24 cellular contexts compared by ENCODE assay signal in genomic region chr15:42315435-42316020, GRCh38. TPM values are rescaled to one million over a fixed set of nuclear protein-coding genes. Genes with fewer than 3 reads are reported as not detected.
A peak's percentile ranks its signal among the peaks of the same experiment; 100 is the strongest.
DNase-seq lines count a peak whose midpoint lies in the region; ATAC-seq, FAIRE-seq and TF ChIP-seq lines count a peak whose summit lies in the region.
"Had no signal": no experiment of that assay in that cellular context is flagged by ENCODE, and none has a peak within 500 bp of the region (broad histone marks: within the 10 kb centered on the region; RNA-seq: fewer than 3 reads in every experiment).

No MANE protein-coding gene starts in this region.

- no peak overlapping the region for H4K8ac ChIP-seq in neuronal stem cell (ENCODE audit: low read depth, low read length)

- no peak overlapping the region for H3K23ac ChIP-seq in neuronal stem cell (ENCODE audit: low read depth, low read length, poor library complexity)

- H3K4me1 ChIP-seq in HepG2 (ENCODE audit: insufficient read depth, low read length), result peaks cover 15% of the 10 kb centered on the region
- peaks cover 0 to 12% (median 0%) of the 10 kb centered on the region in 4 donors for H3K4me1 ChIP-seq in right lobe of liver
- H3K4me1 ChIP-seq in GM12878 (ENCODE audit: control insufficient read depth, insufficient read depth, low read length), result no peaks in the 10 kb centered on the region
- no peaks in the 10 kb centered on the region for H3K4me1 ChIP-seq in neuronal stem cell (ENCODE audit: control insufficient read depth in 2 of 2, insufficient read depth in 1 of 2, low read depth in 1 of 2, low read length in 2 of 2)
- H3K4me1 ChIP-seq: A549; BLaER1 treated with 17β-estradiol and CSF1 and Interleukin-3, amounts not matched to agents 10 nM and 100 nM had no signal

- H3K4me3 ChIP-seq in HepG2 (replicated peaks in 1 of 3; ENCODE audit: insufficient read depth in 1 of 3, low read depth in 2 of 3, low read length in 3 of 3) (no peak overlapping the region), right lobe of liver (no peak overlapping the region), GM12878 (no peak overlapping the region), neuronal stem cell (ENCODE audit: low read length in 2 of 2) (no peak overlapping the region)
- H3K4me3 ChIP-seq: A549; BLaER1 treated with 17β-estradiol and CSF1 and Interleukin-3, amounts not matched to agents 10 nM and 100 nM; MG63; PC-9 had no signal

- 79% methylated on average over 3 of the region's 3 CpGs for WGBS in HepG2 (ENCODE audit: low lambda C conversion rate)
- WGBS in right lobe of liver (ENCODE audit: insufficient coverage, low coverage, low lambda C conversion rate, missing lambda C conversion rate), result 98% methylated on average over 3 of the region's 3 CpGs
- 37% methylated on average over 3 of the region's 3 CpGs for WGBS in GM12878 (ENCODE audit: insufficient coverage, insufficient replicate concordance, low lambda C conversion rate, missing lambda C conversion rate)
- no CpG with 5 or more reads among the region's 3 CpGs for WGBS in neuronal stem cell (ENCODE audit: extremely low coverage in 2 of 2, insufficient read length in 2 of 2, insufficient replicate concordance in 1 of 2), 2 donors

- no peak overlapping the region for H3K9ac ChIP-seq in HepG2 (ENCODE audit: insufficient read depth, low read depth, low read length)
- no peak overlapping the region for H3K9ac ChIP-seq in GM12878 (ENCODE audit: control insufficient read depth, insufficient read depth, low read length)
- H3K9ac ChIP-seq in neuronal stem cell (ENCODE audit: low read depth, low read length, poor library complexity), result no peak overlapping the region
- H3K9ac ChIP-seq: BLaER1 treated with 17β-estradiol and CSF1 and Interleukin-3, amounts not matched to agents 10 nM and 100 nM had no signal

- SMC1A ChIA-PET in GM12878 (lab: Charles Lee; ENCODE audit: uncharacterized antibody, unreplicated experiment), result no interaction called here

- H3K79me2 ChIP-seq in HepG2 (ENCODE audit: insufficient read depth, low read length) (no peaks in the 10 kb centered on the region), GM12878 (ENCODE audit: control insufficient read depth, insufficient read depth, low read length) (no peaks in the 10 kb centered on the region)

- intact Hi-C loops in HepG2 (cut with micrococcal nuclease; ENCODE audit: unreplicated experiment) (loop anchor here (10.0 kb wide), 1 partner anchor 51 kb away; no protein-coding TSS in a partner anchor), right lobe of liver (cut with DNase I) (no loop called here), GM12878 (cut with micrococcal nuclease; ENCODE audit: unreplicated experiment) (no loop called here)

- H3K4ac ChIP-seq in neuronal stem cell (ENCODE audit: low read length), result no peak overlapping the region

- no TSS peak for BruUV-seq in HepG2 (replicated peaks; lab: Mats Ljungman, UMichigan)
- BruUV-seq in GM12878 (replicated peaks; lab: Mats Ljungman, UMichigan), result no TSS peak

- no peak overlapping the region for H2AK5ac ChIP-seq in neuronal stem cell (ENCODE audit: low read depth, low read length)

- no peak for ATAC-seq in HepG2
- ATAC-seq in right lobe of liver, result no peak
- no peak for ATAC-seq in GM12878
- ATAC-seq in HG03175 (IDR thresholded peaks at IDR 0.05; ENCODE audit: unreplicated experiment), result no peak
- ATAC-seq in GM19035 (IDR thresholded peaks at IDR 0.05; ENCODE audit: unreplicated experiment), result no peak
- ATAC-seq: A549 had no signal

- FAIRE-seq in HepG2 (lab: Jason Lieb, UNC), result no peak
- peak; percentile 59 for FAIRE-seq in GM12878 (lab: Jason Lieb, UNC)
- FAIRE-seq: A549, GM12892 had no signal

- TF ChIP-seq RAD21 in HepG2 (CRISPR knock-in tag; IDR thresholded peaks at IDR 0.05), result no peak
- no peak for TF ChIP-seq RAD21 in GM12878 (IDR thresholded peaks at IDR 0.05; ENCODE audit: insufficient read depth, low read depth, low read length)

- H2BK5ac ChIP-seq in neuronal stem cell (ENCODE audit: low read length), result no peak overlapping the region

- no peak overlapping the region for H3K18ac ChIP-seq in neuronal stem cell (ENCODE audit: low read length)

- no peak overlapping the region for H4K91ac ChIP-seq in neuronal stem cell (ENCODE audit: low read depth, low read length, poor library complexity)

- H2AFZ ChIP-seq in HepG2 (ENCODE audit: low read length), result no peak overlapping the region
- H2AFZ ChIP-seq in GM12878 (ENCODE audit: control insufficient read depth, low read depth, low read length), result no peak overlapping the region
- no peak overlapping the region for H2AFZ ChIP-seq in neuronal stem cell (ENCODE audit: low read length)
- H2AFZ ChIP-seq: PC-9 had no signal

- H3K9me3 ChIP-seq in HepG2 (ENCODE audit: low read length), result no peaks in the 10 kb centered on the region
- H3K9me3 ChIP-seq in right lobe of liver, result no peaks in the 10 kb centered on the region
- no peaks in the 10 kb centered on the region for H3K9me3 ChIP-seq in GM12878 (replicated peaks; ENCODE audit: control insufficient read depth, insufficient read depth, low read length)
- H3K9me3 ChIP-seq in neuronal stem cell (replicated peaks in 1 of 2; ENCODE audit: control insufficient read depth in 2 of 2, insufficient read depth in 1 of 2, low read depth in 1 of 2, low read length in 2 of 2), result no peaks in the 10 kb centered on the region
- H3K9me3 ChIP-seq: A549; BLaER1 treated with 17β-estradiol and CSF1 and Interleukin-3, amounts not matched to agents 10 nM and 100 nM; MG63 had no signal

- no peaks in the 10 kb centered on the region for H4K20me1 ChIP-seq in HepG2 (ENCODE audit: insufficient read depth, low read length)
- no peaks in the 10 kb centered on the region for H4K20me1 ChIP-seq in GM12878 (ENCODE audit: control insufficient read depth, insufficient read depth)
- H4K20me1 ChIP-seq: BLaER1 treated with 17β-estradiol and CSF1 and Interleukin-3, amounts not matched to agents 10 nM and 100 nM had no signal

- RAD21 ChIA-PET in GM12878 (lab: Charles Lee; ENCODE audit: unreplicated experiment), result no interaction called here

- H2BK15ac ChIP-seq in neuronal stem cell (ENCODE audit: low read length), result no peak overlapping the region

- TF ChIP-seq CTCF in HepG2 (CRISPR knock-in tag; IDR thresholded peaks at IDR 0.05) (no peak), right lobe of liver (IDR thresholded peaks at IDR 0.05) (no peak), GM12878 (IDR thresholded peaks at IDR 0.05 in 2 of 3, conservative IDR thresholded peaks at IDR 0.05 in 1 of 3; ENCODE audit: control insufficient read depth in 2 of 3, extremely low read depth in 1 of 3, insufficient read depth in 1 of 3, low read depth in 3 of 3, low read length in 3 of 3) (no peak)

- POLR2A ChIA-PET in HepG2 (lab: Yijun Ruan, JAX) (no interaction called here), GM12878 (lab: Charles Lee) (no interaction called here)

- no peak for TF ChIP-seq POLR2A in HepG2 (IDR thresholded peaks at IDR 0.05; ENCODE audit: insufficient read depth in 1 of 2, low read depth in 2 of 2, low read length in 2 of 2)
- TF ChIP-seq POLR2A in right lobe of liver (IDR thresholded peaks at IDR 0.05), result no peak
- TF ChIP-seq POLR2A in GM12878 (IDR thresholded peaks at IDR 0.05; ENCODE audit: low read depth, low read length), result no peak

- no peak overlapping the region for H2BK12ac ChIP-seq in neuronal stem cell (ENCODE audit: low read length)

- no peak overlapping the region for H3K14ac ChIP-seq in neuronal stem cell (ENCODE audit: low read length)

- in situ Hi-C loops in HepG2 (cut with HindIII; ENCODE audit: extremely low pct_ligation_motif_present, low pct_unique_long_range_greater_than_20kb), result no loop called here
- in situ Hi-C loops in GM12878 (cut with MboI), result no loop called here

- CTCF ChIA-PET in HepG2 (lab: Yijun Ruan, JAX; ENCODE audit: low intra/inter-chr PET ratio, low total read pairs) (no interaction called here), GM12878 (lab: Yijun Ruan, JAX) (no interaction called here)

- H3K4me2 ChIP-seq in HepG2 (ENCODE audit: low read depth, low read length) (no peak overlapping the region), GM12878 (ENCODE audit: control insufficient read depth, insufficient read depth) (no peak overlapping the region), neuronal stem cell (ENCODE audit: insufficient read depth, low read length, poor library complexity, severe bottlenecking) (no peak overlapping the region)
- H3K4me2 ChIP-seq: A549; BLaER1 treated with 17β-estradiol and CSF1 and Interleukin-3, amounts not matched to agents 10 nM and 100 nM; PC-9 had no signal

- no peak overlapping the region for H2BK120ac ChIP-seq in neuronal stem cell (ENCODE audit: low read depth, low read length)

- H3K27ac ChIP-seq in HepG2 (ENCODE audit: extremely low read length, insufficient read depth, low read length) (no peak overlapping the region), right lobe of liver (no peak overlapping the region), GM12878 (ENCODE audit: control insufficient read depth, insufficient read depth) (no peak overlapping the region), neuronal stem cell (replicated peaks; ENCODE audit: low read length) (no peak overlapping the region)
- H3K27ac ChIP-seq: A549; BLaER1 treated with 17β-estradiol and CSF1 and Interleukin-3, amounts not matched to agents 10 nM and 100 nM; PC-9 had no signal

- H3K36me3 ChIP-seq in HepG2 (replicated peaks in 1 of 2; ENCODE audit: control insufficient read depth in 1 of 2, insufficient read depth in 2 of 2, low read length in 2 of 2), result peaks cover 0 to 5% of the 10 kb centered on the region in 2 experiments; a peak in 1 of 5 replicates
- peaks cover 0 to 10% (median 6%) of the 10 kb centered on the region in 4 donors for H3K36me3 ChIP-seq in right lobe of liver
- H3K36me3 ChIP-seq in GM12878 (ENCODE audit: control insufficient read depth in 2 of 2, insufficient read depth in 2 of 2, low read length in 1 of 2), result no peaks in the 10 kb centered on the region; a peak in 1 of 4 replicates
- H3K36me3 ChIP-seq in neuronal stem cell (replicated peaks in 1 of 2; ENCODE audit: control insufficient read depth in 2 of 2, insufficient read depth in 2 of 2, low read length in 2 of 2), result peaks cover 0 to 6% of the 10 kb centered on the region in 2 donors
- H3K36me3 ChIP-seq: MG63 had no signal

- no peak for TF ChIP-seq EP300 in HepG2 (IDR thresholded peaks at IDR 0.05; ENCODE audit: low read depth in 2 of 2, low read length in 2 of 2)
- no peak for TF ChIP-seq EP300 in HepG2 (CRISPR knock-in tag; IDR thresholded peaks at IDR 0.05; ENCODE audit: borderline replicate concordance)
- no peak for TF ChIP-seq EP300 in GM12878 (IDR thresholded peaks at IDR 0.05; ENCODE audit: borderline replicate concordance in 1 of 2, control insufficient read depth in 1 of 2, low read depth in 2 of 2, low read length in 2 of 2)

- no peaks in the 10 kb centered on the region for H3K79me1 ChIP-seq in neuronal stem cell (ENCODE audit: low read depth, low read length)

- H3K27me3 ChIP-seq in HepG2 (ENCODE audit: control insufficient read depth in 1 of 2, insufficient read depth in 2 of 2, low read length in 2 of 2) (no peaks in the 10 kb centered on the region), right lobe of liver (no peaks in the 10 kb centered on the region), GM12878 (replicated peaks in 1 of 2; ENCODE audit: control insufficient read depth in 2 of 2, insufficient read depth in 2 of 2, low read length in 1 of 2) (no peaks in the 10 kb centered on the region), neuronal stem cell (ENCODE audit: control insufficient read depth in 3 of 3, insufficient read depth in 3 of 3, low read depth in 1 of 3, low read length in 3 of 3) (no peaks in the 10 kb centered on the region)
- H3K27me3 ChIP-seq: BLaER1 treated with 17β-estradiol and CSF1 and Interleukin-3, amounts not matched to agents 10 nM and 100 nM; MG63 had no signal

- DNase-seq in HepG2 (ENCODE audit: low spot score), result no peak
- no peak for DNase-seq in right lobe of liver
- DNase-seq in HCEC 1CT, result peak; percentile 1
- no peak for DNase-seq in GM12878 (ENCODE audit: low read depth, low spot score)
- no peak for DNase-seq in neuronal stem cell (ENCODE audit: low spot score)
- DNase-seq in NCI-H2029 treated with DMSO at 0.1 percent for 48 hours (lab: John Stamatoyannopoulos, UW), result no peak
- DNase-seq: CD8-positive, alpha-beta memory T cell; DND-41; GF-D8; HFFc6; Kasumi-1; MG63; NCI-H1092; NCI-H146; NCI-H2081; NCI-H510A; NCI-H748 treated with DMSO at 0.1 percent for 48 hours; PC-9 had no signal

RNA-seq across cellular contexts. Expression of gene TMEM87A, which starts 42.3 kb away (rescaled TPM):
- total RNA-seq in HepG2 (2016; rRNA removed; fragmentation: Illumina TruSeq; extraction: Trizol) (22.8 and 42.8 TPM in 2 replicates), right lobe of liver (10 to 100 TPM; 12.9 to 22.4 (median 15.7) TPM), GM12878 (2014; rRNA removed) (31.1 and 38.6 TPM in 2 replicates), GM12878 (2014; rRNA removed; fragmentation: Illumina TruSeq; extraction: Trizol) (32.7 and 34.1 TPM in 2 replicates), GM12878 (2021) (22.9 and 25.6 TPM in 2 replicates)
- total RNA-seq in HepG2 (2016; cell fraction: cytosol; rRNA removed; fragmentation: Illumina TruSeq; extraction: Trizol; ENCODE audit: low read depth), result 11.9 and 16.6 TPM in 2 replicates
- 25.0 and 47.5 TPM in 2 replicates for total RNA-seq in HepG2 (2016; cell fraction: insoluble cytoplasmic fraction; rRNA removed; fragmentation: Illumina TruSeq; extraction: Trizol)
- 12.6 and 12.9 TPM in 2 replicates for total RNA-seq in HepG2 (2016; cell fraction: membrane; rRNA removed; fragmentation: Illumina TruSeq; extraction: Trizol)
- total RNA-seq in HepG2 (2016; cell fraction: nucleus; rRNA removed; fragmentation: Illumina TruSeq; extraction: Trizol), result 48.3 and 62.3 TPM in 2 replicates
- polyA plus RNA-seq in HepG2 (2011; rRNA removed) (14.3 and 20.2 TPM in 2 replicates), GM12878 (2011; rRNA removed) (23.9 and 35.2 TPM in 2 replicates), GM12878 (2014; fragmentation: Illumina TruSeq; extraction: Trizol) (33.4 and 40.8 TPM in 2 replicates), GM12878 (2014; fragmentation: Nextera tagmentation; extraction: Ambion mirVana) (10 to 100 TPM; 33.4 to 53.2 TPM), GM12878 (2014; rRNA removed) (17.4 and 18.2 TPM in 2 replicates), GM12878 (2016; fragmentation: Nextera tagmentation; extraction: Ambion mirVana) (10 to 100 TPM; 40.9 to 49.2 TPM)
- polyA plus RNA-seq in HepG2 (2011; cell fraction: cytosol; rRNA removed), result 11.2 and 15.4 TPM in 2 replicates
- 12.5 and 13.5 TPM in 2 replicates for polyA plus RNA-seq in HepG2 (2011; cell fraction: nucleus; rRNA removed)
- 22.1 and 23.3 TPM in 2 replicates for polyA plus RNA-seq in HepG2 (2012)
- polyA plus RNA-seq in HepG2 (2016; cell fraction: cytosol; fragmentation: Illumina TruSeq; extraction: Trizol; ENCODE audit: low read depth), result 2.2 and 2.5 TPM in 2 replicates
- 15.5 and 18.1 TPM in 2 replicates for polyA plus RNA-seq in HepG2 (2016; cell fraction: insoluble cytoplasmic fraction; fragmentation: Illumina TruSeq; extraction: Trizol; ENCODE audit: low read depth)
- polyA plus RNA-seq in HepG2 (2016; cell fraction: membrane; fragmentation: Illumina TruSeq; extraction: Trizol; ENCODE audit: low read depth), result 5.0 and 5.3 TPM in 2 replicates
- 59.5 and 62.1 TPM in 2 replicates for polyA plus RNA-seq in HepG2 (2016; cell fraction: nucleus; fragmentation: Illumina TruSeq; extraction: Trizol; ENCODE audit: insufficient read depth, low read depth)
- 45.9 and 59.8 TPM in 2 replicates for polyA minus RNA-seq in HepG2 (2011; rRNA and poly(A)+ RNA removed; ENCODE audit: low replicate concordance)
- 28.0 and 29.7 TPM in 2 replicates for polyA minus RNA-seq in HepG2 (2011; cell fraction: cytosol; rRNA and poly(A)+ RNA removed)
- polyA minus RNA-seq in HepG2 (2011; cell fraction: nucleus; rRNA and poly(A)+ RNA removed), result 63.4 and 64.1 TPM in 2 replicates
- 62.9 and 65.0 TPM in 2 replicates for total RNA-seq in GM12878 (2013; cell fraction: nucleolus; rRNA removed)
- polyA plus RNA-seq in GM12878 (2011; ENCODE audit: low read depth), result 17.4 TPM
- 13.8 and 14.4 TPM in 2 replicates for polyA plus RNA-seq in GM12878 (2011; cell fraction: cytosol; rRNA removed)
- polyA plus RNA-seq in GM12878 (2011; cell fraction: nucleus; rRNA removed), result 15.2 and 16.7 TPM in 2 replicates
- polyA plus RNA-seq in GM12878 (2012), result 17.0 and 21.2 TPM in 2 replicates
- polyA minus RNA-seq in GM12878 (2011; rRNA and poly(A)+ RNA removed), result 26.5 and 28.2 TPM in 2 replicates
- 10.2 and 11.5 TPM in 2 replicates for polyA minus RNA-seq in GM12878 (2011; cell fraction: cytosol; rRNA and poly(A)+ RNA removed)
- 14.6 and 25.7 TPM in 2 replicates for polyA minus RNA-seq in GM12878 (2011; cell fraction: nucleus; rRNA and poly(A)+ RNA removed)
- 32.0 TPM for polyA plus RNA-seq in neuronal stem cell (2013, experiment 1 of 2)
- polyA plus RNA-seq in neuronal stem cell (2013, experiment 2 of 2), result 31.4 TPM

RNA-seq across cellular contexts. Expression of gene GANC, which starts 42.5 kb away (rescaled TPM):
- total RNA-seq in HepG2 (2016; rRNA removed; fragmentation: Illumina TruSeq; extraction: Trizol), result 21.0 and 25.8 TPM in 2 replicates
- 9.8 TPM in 2 replicates for total RNA-seq in HepG2 (2016; cell fraction: cytosol; rRNA removed; fragmentation: Illumina TruSeq; extraction: Trizol; ENCODE audit: low read depth)
- total RNA-seq in HepG2 (2016; cell fraction: insoluble cytoplasmic fraction; rRNA removed; fragmentation: Illumina TruSeq; extraction: Trizol), result 19.0 and 27.6 TPM in 2 replicates
- total RNA-seq in HepG2 (2016; cell fraction: membrane; rRNA removed; fragmentation: Illumina TruSeq; extraction: Trizol), result 14.0 and 14.8 TPM in 2 replicates
- total RNA-seq in HepG2 (2016; cell fraction: nucleus; rRNA removed; fragmentation: Illumina TruSeq; extraction: Trizol), result 19.9 and 25.0 TPM in 2 replicates
- 15.5 and 17.0 TPM in 2 replicates for polyA plus RNA-seq in HepG2 (2011; rRNA removed)
- polyA plus RNA-seq in HepG2 (2011; cell fraction: cytosol; rRNA removed), result 7.5 and 9.8 TPM in 2 replicates
- polyA plus RNA-seq in HepG2 (2011; cell fraction: nucleus; rRNA removed), result 22.7 and 23.2 TPM in 2 replicates
- 13.7 and 17.9 TPM in 2 replicates for polyA plus RNA-seq in HepG2 (2012)
- polyA plus RNA-seq in HepG2 (2016; cell fraction: cytosol; fragmentation: Illumina TruSeq; extraction: Trizol; ENCODE audit: low read depth), result 3.0 and 4.0 TPM in 2 replicates
- 18.6 and 21.0 TPM in 2 replicates for polyA plus RNA-seq in HepG2 (2016; cell fraction: insoluble cytoplasmic fraction; fragmentation: Illumina TruSeq; extraction: Trizol; ENCODE audit: low read depth)
- polyA plus RNA-seq in HepG2 (2016; cell fraction: membrane; fragmentation: Illumina TruSeq; extraction: Trizol; ENCODE audit: low read depth), result 8.0 and 9.1 TPM in 2 replicates
- 22.3 and 28.4 TPM in 2 replicates for polyA plus RNA-seq in HepG2 (2016; cell fraction: nucleus; fragmentation: Illumina TruSeq; extraction: Trizol; ENCODE audit: insufficient read depth, low read depth)
- polyA minus RNA-seq in HepG2 (2011; rRNA and poly(A)+ RNA removed; ENCODE audit: low replicate concordance), result 15.5 and 19.2 TPM in 2 replicates
- polyA minus RNA-seq in HepG2 (2011; cell fraction: cytosol; rRNA and poly(A)+ RNA removed), result 6.4 and 7.0 TPM in 2 replicates
- 31.2 and 34.4 TPM in 2 replicates for polyA minus RNA-seq in HepG2 (2011; cell fraction: nucleus; rRNA and poly(A)+ RNA removed)
- total RNA-seq in right lobe of liver, result 10 to 100 TPM; 11.4 to 37.6 (median 18.4) TPM
- total RNA-seq in GM12878 (2013; cell fraction: nucleolus; rRNA removed), result 177 and 186 TPM in 2 replicates
- total RNA-seq in GM12878 (2014; rRNA removed), result 20.9 and 22.1 TPM in 2 replicates
- total RNA-seq in GM12878 (2014; rRNA removed; fragmentation: Illumina TruSeq; extraction: Trizol), result 24.0 and 26.8 TPM in 2 replicates
- 35.3 and 39.2 TPM in 2 replicates for total RNA-seq in GM12878 (2021)
- polyA plus RNA-seq in GM12878 (2011; ENCODE audit: low read depth), result 13.0 TPM
- 25.9 and 31.0 TPM in 2 replicates for polyA plus RNA-seq in GM12878 (2011; rRNA removed)
- polyA plus RNA-seq in GM12878 (2011; cell fraction: cytosol; rRNA removed), result 13.6 and 13.7 TPM in 2 replicates
- 35.0 and 42.1 TPM in 2 replicates for polyA plus RNA-seq in GM12878 (2011; cell fraction: nucleus; rRNA removed)
- polyA plus RNA-seq in GM12878 (2012), result 14.3 and 18.8 TPM in 2 replicates
- 28.3 and 35.8 TPM in 2 replicates for polyA plus RNA-seq in GM12878 (2014; fragmentation: Illumina TruSeq; extraction: Trizol)
- 10 to 100 TPM; 11.3 to 13.1 TPM for polyA plus RNA-seq in GM12878 (2014; fragmentation: Nextera tagmentation; extraction: Ambion mirVana)
- 16.2 and 16.4 TPM in 2 replicates for polyA plus RNA-seq in GM12878 (2014; rRNA removed)
- 10 to 100 TPM; 18.2 to 25.1 TPM for polyA plus RNA-seq in GM12878 (2016; fragmentation: Nextera tagmentation; extraction: Ambion mirVana)
- polyA minus RNA-seq in GM12878 (2011; rRNA and poly(A)+ RNA removed), result 32.4 and 33.4 TPM in 2 replicates
- 10.0 and 12.9 TPM in 2 replicates for polyA minus RNA-seq in GM12878 (2011; cell fraction: cytosol; rRNA and poly(A)+ RNA removed)
- polyA minus RNA-seq in GM12878 (2011; cell fraction: nucleus; rRNA and poly(A)+ RNA removed), result 28.3 and 33.8 TPM in 2 replicates
- 7.0 TPM for polyA plus RNA-seq in neuronal stem cell (2013, experiment 1 of 2)
- 7.6 TPM for polyA plus RNA-seq in neuronal stem cell (2013, experiment 2 of 2)

RNA-seq across cellular contexts. Expression of gene CAPN3, which starts 43.8 kb away (rescaled TPM):
- total RNA-seq in HepG2 (2016; rRNA removed; fragmentation: Illumina TruSeq; extraction: Trizol), result 0.90 and 1.3 TPM in 2 replicates
- 0.51 and 0.71 TPM in 2 replicates for total RNA-seq in HepG2 (2016; cell fraction: cytosol; rRNA removed; fragmentation: Illumina TruSeq; extraction: Trizol; ENCODE audit: low read depth)
- total RNA-seq in HepG2 (2016; cell fraction: insoluble cytoplasmic fraction; rRNA removed; fragmentation: Illumina TruSeq; extraction: Trizol), result 0.61 and 1.3 TPM in 2 replicates
- total RNA-seq in HepG2 (2016; cell fraction: membrane; rRNA removed; fragmentation: Illumina TruSeq; extraction: Trizol), result 1.4 TPM in 2 replicates
- 1.7 and 2.9 TPM in 2 replicates for total RNA-seq in HepG2 (2016; cell fraction: nucleus; rRNA removed; fragmentation: Illumina TruSeq; extraction: Trizol)
- polyA plus RNA-seq in HepG2 (2011; rRNA removed), result 3.7 and 4.6 TPM in 2 replicates
- 2.0 and 3.1 TPM in 2 replicates for polyA plus RNA-seq in HepG2 (2011; cell fraction: cytosol; rRNA removed)
- polyA plus RNA-seq in HepG2 (2011; cell fraction: nucleus; rRNA removed), result 15.5 and 18.2 TPM in 2 replicates
- 1.5 and 2.8 TPM in 2 replicates for polyA plus RNA-seq in HepG2 (2012)
- polyA plus RNA-seq in HepG2 (2016; cell fraction: cytosol; fragmentation: Illumina TruSeq; extraction: Trizol; ENCODE audit: low read depth), result 0.97 and 0.99 TPM in 2 replicates
- 1.1 and 2.3 TPM in 2 replicates for polyA plus RNA-seq in HepG2 (2016; cell fraction: insoluble cytoplasmic fraction; fragmentation: Illumina TruSeq; extraction: Trizol; ENCODE audit: low read depth)
- polyA plus RNA-seq in HepG2 (2016; cell fraction: membrane; fragmentation: Illumina TruSeq; extraction: Trizol; ENCODE audit: low read depth), result 0.72 and 1.1 TPM in 2 replicates
- polyA plus RNA-seq in HepG2 (2016; cell fraction: nucleus; fragmentation: Illumina TruSeq; extraction: Trizol; ENCODE audit: insufficient read depth, low read depth), result 3.9 and 5.1 TPM in 2 replicates
- 1.6 and 2.5 TPM in 2 replicates for polyA minus RNA-seq in HepG2 (2011; rRNA and poly(A)+ RNA removed; ENCODE audit: low replicate concordance)
- polyA minus RNA-seq in HepG2 (2011; cell fraction: cytosol; rRNA and poly(A)+ RNA removed), result 0.79 and 1.1 TPM in 2 replicates
- 1.6 and 2.1 TPM in 2 replicates for polyA minus RNA-seq in HepG2 (2011; cell fraction: nucleus; rRNA and poly(A)+ RNA removed)
- 10 to 100 TPM in 3 of 6 experiments, 1 to 10 TPM in 3; 3.2 to 25.9 (median 13.3) TPM for total RNA-seq in right lobe of liver
- total RNA-seq in GM12878 (2013; cell fraction: nucleolus; rRNA removed), result 13.6 and 17.5 TPM in 2 replicates
- 3.0 and 3.4 TPM in 2 replicates for total RNA-seq in GM12878 (2014; rRNA removed)
- 1.1 and 1.8 TPM in 2 replicates for total RNA-seq in GM12878 (2014; rRNA removed; fragmentation: Illumina TruSeq; extraction: Trizol)
- 2.4 and 3.2 TPM in 2 replicates for total RNA-seq in GM12878 (2021)
- polyA plus RNA-seq in GM12878 (2011; ENCODE audit: low read depth), result 6.6 TPM
- polyA plus RNA-seq in GM12878 (2011; rRNA removed), result 2.4 and 2.8 TPM in 2 replicates
- polyA plus RNA-seq in GM12878 (2011; cell fraction: cytosol; rRNA removed), result 2.2 and 3.4 TPM in 2 replicates
- 20.4 and 27.9 TPM in 2 replicates for polyA plus RNA-seq in GM12878 (2011; cell fraction: nucleus; rRNA removed)
- 3.8 and 5.3 TPM in 2 replicates for polyA plus RNA-seq in GM12878 (2012)
- polyA plus RNA-seq in GM12878 (2014; fragmentation: Illumina TruSeq; extraction: Trizol), result 2.9 and 3.0 TPM in 2 replicates
- 1 to 10 TPM; 1.6 to 1.7 TPM for polyA plus RNA-seq in GM12878 (2014; fragmentation: Nextera tagmentation; extraction: Ambion mirVana)
- 2.1 and 3.8 TPM in 2 replicates for polyA plus RNA-seq in GM12878 (2014; rRNA removed)
- 1 to 10 TPM; 1.6 to 1.9 TPM for polyA plus RNA-seq in GM12878 (2016; fragmentation: Nextera tagmentation; extraction: Ambion mirVana)
- 1.8 and 2.4 TPM in 2 replicates for polyA minus RNA-seq in GM12878 (2011; rRNA and poly(A)+ RNA removed)
- polyA minus RNA-seq in GM12878 (2011; cell fraction: cytosol; rRNA and poly(A)+ RNA removed), result not detected in 2 replicates
- polyA minus RNA-seq in GM12878 (2011; cell fraction: nucleus; rRNA and poly(A)+ RNA removed), result 1.9 and 2.3 TPM in 2 replicates
- polyA plus RNA-seq in neuronal stem cell (2013, experiment 1 of 2), result 0.32 TPM
- 0.25 TPM for polyA plus RNA-seq in neuronal stem cell (2013, experiment 2 of 2)
- total RNA-seq: HT-29 had no signal
